8 cellular contexts compared by ENCODE assay signal in genomic region chr15:101293122-101293521, GRCh38. TPM values are rescaled to one million over a fixed set of nuclear protein-coding genes. Genes with fewer than 3 reads are reported as not detected.
DNase-seq lines count a peak whose midpoint lies in the region; ATAC-seq and TF ChIP-seq lines count a peak whose summit lies in the region.

No MANE protein-coding gene starts in this region.

- H2AFZ ChIP-seq in mesenchymal stem cell (ENCODE audit: low read depth, low read length): no peak overlapping the region

- no peak overlapping the region for H2AK5ac ChIP-seq in mesenchymal stem cell (ENCODE audit: low read length, severe bottlenecking)

- no peak overlapping the region for H4K91ac ChIP-seq in mesenchymal stem cell (ENCODE audit: low read length)

- no peak overlapping the region for H3K14ac ChIP-seq in mesenchymal stem cell (ENCODE audit: low read length in 2 of 2)

- H3K4me3 ChIP-seq in AG04450 (ENCODE audit: low read depth, low read length) (peak overlapping the region; percentile 65), HEK293 (ENCODE audit: low read depth, low read length) (peak overlapping the region; percentile 64), adipocyte (ENCODE audit: low read length) (peak overlapping the region; percentile 96), mesenchymal stem cell (ENCODE audit: insufficient read depth in 1 of 2, low read depth in 1 of 2, low read length in 2 of 2) (peak overlapping the region in 1 of 2 experiments; percentile 100)

- H3K9ac ChIP-seq in adipocyte (ENCODE audit: low read length): peak overlapping the region; percentile 97
- peak overlapping the region; percentile 95 for H3K9ac ChIP-seq in mesenchymal stem cell (ENCODE audit: low read length)

- ATAC-seq in HG02798 (IDR thresholded peaks at IDR 0.05; ENCODE audit: poor library complexity, unreplicated experiment): no peak

- no peak overlapping the region for H3K18ac ChIP-seq in mesenchymal stem cell (ENCODE audit: low read depth in 1 of 2, low read length in 2 of 2)

- peak overlapping the region in 1 of 2 experiments; percentile 20 for H3K23ac ChIP-seq in mesenchymal stem cell (ENCODE audit: low read length in 2 of 2)

- no peak overlapping the region for H4K8ac ChIP-seq in mesenchymal stem cell (ENCODE audit: low read length)

- POLR2A ChIA-PET in AG04450 (lab: Yijun Ruan, JAX): interaction anchor here (1.0 kb wide), 1 partner anchor 26 kb away, joined by 3 read pairs; no protein-coding TSS in a partner anchor
- POLR2A ChIA-PET in HEK293 (lab: Yijun Ruan, JAX): interaction anchor here (1.1 to 2.8 kb wide), 2 partner anchors 8 to 15 kb away, joined by 3 to 10 read pairs; no protein-coding TSS in a partner anchor

- H3K27me3 ChIP-seq in AG04450 (ENCODE audit: control insufficient read depth, insufficient read depth, low read length): no peaks in the 10 kb centered on the region
- H3K27me3 ChIP-seq in adipocyte (replicated peaks; ENCODE audit: control insufficient read depth, insufficient read depth, low read length): no peaks in the 10 kb centered on the region
- H3K27me3 ChIP-seq in mesenchymal stem cell (ENCODE audit: control insufficient read depth in 1 of 2, insufficient read depth in 1 of 2, low read length in 2 of 2): no peaks in the 10 kb centered on the region

- no peak overlapping the region for H2BK5ac ChIP-seq in mesenchymal stem cell (ENCODE audit: low read depth, low read length, poor library complexity, severe bottlenecking)

- H2BK15ac ChIP-seq in mesenchymal stem cell (ENCODE audit: low read depth, poor library complexity, severe bottlenecking): no peak overlapping the region

- H3K4me2 ChIP-seq in mesenchymal stem cell (ENCODE audit: low read length, poor library complexity, severe bottlenecking): peak overlapping the region; percentile 26

- H3K79me1 ChIP-seq in mesenchymal stem cell (replicated peaks; ENCODE audit: low read length, poor library complexity, severe bottlenecking): peaks cover 3% of the 10 kb centered on the region

- H2BK12ac ChIP-seq in mesenchymal stem cell (ENCODE audit: low read length in 2 of 2): no peak overlapping the region

- H3K4ac ChIP-seq in mesenchymal stem cell (ENCODE audit: low read depth in 1 of 2, low read length in 2 of 2): no peak overlapping the region

- DNase-seq in AG04450 (ENCODE audit: low read depth, low spot score) (no peak), adipocyte (ENCODE audit: low read depth) (no peak), mesenchymal stem cell (peak; percentile 15), caudate nucleus (lab: John Stamatoyannopoulos, UW) (no peak), cerebellar nuclear complex (lab: John Stamatoyannopoulos, UW) (no peak), NOMO-1 treated with dmso at 0.1 percent for 144 hours (lab: John Stamatoyannopoulos, UW; ENCODE audit: unreplicated experiment) (no peak)

- CTCF ChIA-PET in AG04450 (lab: Charles Lee) (interaction anchor here (0.9 to 3.1 kb wide), 2 partner anchors 277 to 348 kb away, joined by 3 to 30 read pairs; no protein-coding TSS in a partner anchor), HEK293 (lab: Yijun Ruan, JAX) (interaction anchor here (0.6 to 7.4 kb wide), 8 partner anchors 9 to 348 kb away, joined by 3 to 64 read pairs (median 3); no protein-coding TSS in a partner anchor)

- H3K27ac ChIP-seq in AG04450 (ENCODE audit: low read depth, low read length) (no peak overlapping the region), HEK293 (ENCODE audit: extremely low read depth, low read depth, low read length) (no peak overlapping the region), mesenchymal stem cell (ENCODE audit: low read length, poor library complexity, severe bottlenecking) (no peak overlapping the region), caudate nucleus (ENCODE audit: low read depth, low read length) (no peak overlapping the region)

- no peaks in the 10 kb centered on the region for H3K9me3 ChIP-seq in AG04450 (ENCODE audit: control insufficient read depth, insufficient read depth, low read length)
- no peaks in the 10 kb centered on the region for H3K9me3 ChIP-seq in HEK293 (ENCODE audit: control insufficient read depth, insufficient read depth, low read depth, low read length)
- no peaks in the 10 kb centered on the region for H3K9me3 ChIP-seq in adipocyte (ENCODE audit: control insufficient read depth, low read length)
- no peaks in the 10 kb centered on the region for H3K9me3 ChIP-seq in mesenchymal stem cell (ENCODE audit: control insufficient read depth, low read length)

- no peak overlapping the region for H2BK120ac ChIP-seq in mesenchymal stem cell (ENCODE audit: low read depth, low read length)

- TF ChIP-seq CTCF in AG04450 (IDR thresholded peaks at IDR 0.05; ENCODE audit: low read depth, low read length) (no peak), HEK293 (tag by site-specific recombination; IDR thresholded peaks at IDR 0.05) (no peak)

- H3K4me1 ChIP-seq in HEK293 (ENCODE audit: control insufficient read depth, insufficient read depth, low read length): peaks cover 11% of the 10 kb centered on the region
- peaks cover 23% of the 10 kb centered on the region for H3K4me1 ChIP-seq in adipocyte (ENCODE audit: control insufficient read depth, insufficient read depth, low read length)
- H3K4me1 ChIP-seq in mesenchymal stem cell (ENCODE audit: control insufficient read depth, insufficient read depth, low read depth, low read length): peaks cover 2% of the 10 kb centered on the region

- WGBS in mesenchymal stem cell: 78% methylated on average over 8 of the region's 10 CpGs

- H3K36me3 ChIP-seq in HEK293 (ENCODE audit: control insufficient read depth in 2 of 2, insufficient read depth in 1 of 2, low read length in 2 of 2) (peaks cover 31 to 41% of the 10 kb centered on the region in 2 experiments), adipocyte (ENCODE audit: control insufficient read depth, insufficient read depth, low read length, severe bottlenecking) (peaks cover 20% of the 10 kb centered on the region), mesenchymal stem cell (ENCODE audit: control insufficient read depth in 1 of 2, insufficient read depth in 2 of 2, low read depth in 1 of 2, low read length in 2 of 2) (peaks cover 8 to 32% of the 10 kb centered on the region in 2 experiments)

TF ChIP-seq in HEK293, 187 proteins besides CTCF, POLR2A, EP300 and RAD21 (continues in another document):
- TF ChIP-seq MZF1 (tag by site-specific recombination; IDR thresholded peaks at IDR 0.05; ENCODE audit: borderline replicate concordance) (no peak), ZFHX2 (tag by site-specific recombination; conservative IDR thresholded peaks at IDR 0.05) (no peak), ZNF747 (tag by site-specific recombination; IDR thresholded peaks at IDR 0.05) (no peak), ZNF324 (tag by site-specific recombination; IDR thresholded peaks at IDR 0.05) (no peak), ZNF580 (tag by site-specific recombination; IDR thresholded peaks at IDR 0.05) (no peak), ZNF341 (tag by site-specific recombination; IDR thresholded peaks at IDR 0.05; ENCODE audit: low read depth) (no peak), ZNF112 (tag by site-specific recombination; IDR thresholded peaks at IDR 0.05) (no peak), ZNF157 (tag by site-specific recombination; IDR thresholded peaks at IDR 0.05) (no peak)
- TF ChIP-seq, protein P1, sequence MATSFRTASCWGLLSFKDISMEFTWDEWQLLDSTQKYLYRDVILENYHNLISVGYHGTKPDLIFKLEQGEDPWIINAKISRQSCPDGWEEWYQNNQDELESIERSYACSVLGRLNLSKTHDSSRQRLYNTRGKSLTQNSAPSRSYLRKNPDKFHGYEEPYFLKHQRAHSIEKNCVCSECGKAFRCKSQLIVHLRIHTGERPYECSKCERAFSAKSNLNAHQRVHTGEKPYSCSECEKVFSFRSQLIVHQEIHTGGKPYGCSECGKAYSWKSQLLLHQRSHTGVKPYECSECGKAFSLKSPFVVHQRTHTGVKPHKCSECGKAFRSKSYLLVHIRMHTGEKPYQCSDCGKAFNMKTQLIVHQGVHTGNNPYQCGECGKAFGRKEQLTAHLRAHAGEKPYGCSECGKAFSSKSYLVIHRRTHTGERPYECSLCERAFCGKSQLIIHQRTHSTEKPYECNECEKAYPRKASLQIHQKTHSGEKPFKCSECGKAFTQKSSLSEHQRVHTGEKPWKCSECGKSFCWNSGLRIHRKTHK (tag by site-specific recombination; IDR thresholded peaks at IDR 0.05): no peak
- TF ChIP-seq, protein P2, sequence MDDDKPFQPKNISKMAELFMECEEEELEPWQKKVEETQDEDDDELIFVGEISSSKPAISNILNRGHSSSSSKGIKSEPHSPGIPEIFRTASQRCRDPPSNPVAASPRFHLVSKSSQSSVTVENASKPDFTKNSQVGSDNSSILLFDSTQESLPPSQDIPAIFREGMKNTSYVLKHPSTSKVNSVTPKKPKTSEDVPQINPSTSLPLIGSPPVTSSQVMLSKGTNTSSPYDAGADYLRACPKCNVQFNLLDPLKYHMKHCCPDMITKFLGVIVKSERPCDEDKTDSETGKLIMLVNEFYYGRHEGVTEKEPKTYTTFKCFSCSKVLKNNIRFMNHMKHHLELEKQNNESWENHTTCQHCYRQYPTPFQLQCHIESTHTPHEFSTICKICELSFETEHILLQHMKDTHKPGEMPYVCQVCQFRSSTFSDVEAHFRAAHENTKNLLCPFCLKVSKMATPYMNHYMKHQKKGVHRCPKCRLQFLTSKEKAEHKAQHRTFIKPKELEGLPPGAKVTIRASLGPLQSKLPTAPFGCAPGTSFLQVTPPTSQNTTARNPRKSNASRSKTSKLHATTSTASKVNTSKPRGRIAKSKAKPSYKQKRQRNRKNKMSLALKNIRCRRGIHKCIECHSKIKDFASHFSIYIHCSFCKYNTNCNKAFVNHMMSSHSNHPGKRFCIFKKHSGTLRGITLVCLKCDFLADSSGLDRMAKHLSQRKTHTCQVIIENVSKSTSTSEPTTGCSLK (tag by site-specific recombination; IDR thresholded peaks at IDR 0.05): no peak

RNA-seq across cellular contexts. Expression of gene SNRPA1, which starts 1.9 kb away (rescaled TPM):
- 46.4 and 57.0 TPM in 2 replicates for polyA plus RNA-seq in AG04450 (2011; rRNA removed)
- 11.8 and 20.5 TPM in 2 replicates for polyA minus RNA-seq in AG04450 (2011; rRNA and poly(A)+ RNA removed)
- polyA plus RNA-seq in mesenchymal stem cell (2013, experiment 1 of 2): 40.4 TPM
- 42.2 TPM for polyA plus RNA-seq in mesenchymal stem cell (2013, experiment 2 of 2)

RNA-seq across cellular contexts. Expression of gene SELENOS, which starts 15.8 kb away (rescaled TPM):
- 79.9 and 100 TPM in 2 replicates for polyA plus RNA-seq in AG04450 (2011; rRNA removed)
- polyA minus RNA-seq in AG04450 (2011; rRNA and poly(A)+ RNA removed): 28.4 and 33.7 TPM in 2 replicates
- 89.5 TPM for polyA plus RNA-seq in mesenchymal stem cell (2013, experiment 1 of 2)
- polyA plus RNA-seq in mesenchymal stem cell (2013, experiment 2 of 2): 95.2 TPM

RNA-seq across cellular contexts. Expression of gene CHSY1, which starts 41.3 kb away (rescaled TPM):
- polyA plus RNA-seq in AG04450 (2011; rRNA removed): 44.6 and 49.2 TPM in 2 replicates
- 40.1 and 49.5 TPM in 2 replicates for polyA minus RNA-seq in AG04450 (2011; rRNA and poly(A)+ RNA removed)
- polyA plus RNA-seq in mesenchymal stem cell (2013, experiment 1 of 2): 30.7 TPM
- polyA plus RNA-seq in mesenchymal stem cell (2013, experiment 2 of 2): 32.2 TPM
